16 cellular contexts compared by ENCODE assay signal in the genomic region with DNA sequence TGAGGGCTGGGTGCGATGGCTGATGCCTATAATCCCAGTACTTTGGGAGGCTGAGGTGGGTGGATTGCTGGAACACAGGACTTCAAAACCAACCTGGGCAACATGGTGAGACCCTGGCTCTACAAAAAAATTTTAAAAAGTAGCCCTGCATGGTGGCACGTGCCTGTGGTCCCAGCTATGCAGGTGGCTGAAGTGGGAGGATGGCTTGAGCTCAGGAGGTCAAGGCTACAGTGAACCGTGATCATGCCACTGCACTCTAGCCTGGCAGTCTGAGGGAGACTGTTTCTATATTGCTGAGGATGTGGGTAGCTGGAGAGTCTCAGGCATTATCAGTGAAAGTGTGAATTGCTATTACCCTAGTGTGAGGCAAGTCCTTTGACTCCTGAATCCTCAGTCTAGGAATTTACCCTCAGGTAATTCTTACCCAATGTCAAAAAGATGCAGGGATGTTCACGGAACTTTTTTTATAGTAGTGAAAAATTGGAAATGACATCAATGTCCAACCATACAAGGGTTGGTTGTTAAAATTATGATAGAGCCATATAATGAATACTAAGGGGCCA.
DNase-seq lines count a peak whose midpoint lies in the region; ATAC-seq and TF ChIP-seq lines count a peak whose summit lies in the region.
"Had no signal": no experiment of that assay in that cellular context is flagged by ENCODE, and none has a peak within 500 bp of the region (broad histone marks: within the 10 kb centered on the region; RNA-seq: fewer than 3 reads in every experiment).

No MANE protein-coding gene starts in this region.

- H3K79me2 ChIP-seq in mammary epithelial cell (ENCODE audit: insufficient read depth, low read length), result no peaks in the 10 kb centered on the region

- no TSS peak for BruUV-seq in mammary epithelial cell (replicated peaks; lab: Mats Ljungman, UMichigan)

- CTCF ChIA-PET in mammary epithelial cell (lab: Charles Lee; ENCODE audit: low non-redundant PET), result no interaction called here

- H3K4me3 ChIP-seq in mammary epithelial cell (replicated peaks in 1 of 3; ENCODE audit: insufficient read depth in 1 of 3, low read depth in 2 of 3, low read length in 3 of 3) (no peak overlapping the region), breast epithelium (no peak overlapping the region), epithelial cell of esophagus (ENCODE audit: low read length) (no peak overlapping the region), tibial nerve (no peak overlapping the region)
- no peak overlapping the region for H3K4me3 ChIP-seq in effector memory CD4-positive, alpha-beta T cell (ENCODE audit: insufficient read depth, low read depth, low read length, poor library complexity, severe bottlenecking)
- H3K4me3 ChIP-seq: HAP-1, PC-9, SK-N-MC had no signal

- H3K9me3 ChIP-seq in mammary epithelial cell (replicated peaks; ENCODE audit: insufficient read depth, low read length) (no peaks in the 10 kb centered on the region), breast epithelium (no peaks in the 10 kb centered on the region), tibial nerve (no peaks in the 10 kb centered on the region)
- no peaks in the 10 kb centered on the region for H3K9me3 ChIP-seq in effector memory CD4-positive, alpha-beta T cell (ENCODE audit: control insufficient read depth, low read length)
- H3K9me3 ChIP-seq: HAP-1 had no signal

- ATAC-seq in stimulated activated naive B cell treated with anti-CD40 and anti-IgM and Interleukin-4, amounts not matched to agents 10 μg/mL and 1 μg/mL and 100 μg/mL, for 72 hours (replicated peaks), result no peak

- TF ChIP-seq POLR2A in breast epithelium (IDR thresholded peaks at IDR 0.05) (no peak), tibial nerve (IDR thresholded peaks at IDR 0.05) (no peak)

- H3K27ac Mint-ChIP-seq in stimulated activated naive B cell treated with anti-CD40 and anti-IgM and Interleukin-4, amounts not matched to agents 10 μg/mL and 1 μg/mL and 100 μg/mL, for 72 hours, result peak overlapping the region; percentile 70

- no peaks in the 10 kb centered on the region for H3K27me3 Mint-ChIP-seq in stimulated activated naive B cell treated with anti-CD40 and anti-IgM and Interleukin-4, amounts not matched to agents 10 μg/mL and 1 μg/mL and 100 μg/mL, for 72 hours

- WGBS in mammary epithelial cell (ENCODE audit: low coverage, missing lambda C conversion rate), result 67% methylated on average over 4 of the region's 4 CpGs
- WGBS in tibial nerve, 2 donors, result 69 to 72% methylated on average over 4 of the region's 4 CpGs

- TF ChIP-seq EP300 in tibial nerve (IDR thresholded peaks at IDR 0.05), result no peak

- no peaks in the 10 kb centered on the region for H3K36me3 ChIP-seq in mammary epithelial cell (ENCODE audit: insufficient read depth, low read length)
- no peaks in the 10 kb centered on the region for H3K36me3 ChIP-seq in breast epithelium
- no peaks in the 10 kb centered on the region for H3K36me3 ChIP-seq in tibial nerve
- no peaks in the 10 kb centered on the region for H3K36me3 ChIP-seq in effector memory CD4-positive, alpha-beta T cell (ENCODE audit: control insufficient read depth, insufficient read depth, low read length)
- H3K36me3 ChIP-seq: HAP-1 had no signal

- H3K4me3 Mint-ChIP-seq in stimulated activated naive B cell treated with anti-CD40 and anti-IgM and Interleukin-4, amounts not matched to agents 10 μg/mL and 1 μg/mL and 100 μg/mL, for 72 hours, result no peak overlapping the region

- intact Hi-C loops in mammary epithelial cell (cut with micrococcal nuclease), result loop anchor here (10.0 kb wide), 1 partner anchor 285 kb away; the partner anchor contains the start of gene HNRNPR
- intact Hi-C loops in breast epithelium (cut with DNase I; ENCODE audit: low total_unique reads), result no loop called here

- no peak for TF ChIP-seq CTCF in mammary epithelial cell (conservative IDR thresholded peaks at IDR 0.05 in 1 of 2, IDR thresholded peaks at IDR 0.05 in 1 of 2; ENCODE audit: extremely low read depth in 1 of 2, insufficient read depth in 1 of 2, low read depth in 1 of 2, low read length in 2 of 2)
- no peak for TF ChIP-seq CTCF in breast epithelium (IDR thresholded peaks at IDR 0.05)
- TF ChIP-seq CTCF in epithelial cell of esophagus (IDR thresholded peaks at IDR 0.05; ENCODE audit: insufficient read depth, low read depth, low read length, missing control alignments), result no peak
- TF ChIP-seq CTCF in tibial nerve (IDR thresholded peaks at IDR 0.05), result no peak

- no peak overlapping the region for H3K27ac ChIP-seq in mammary epithelial cell (ENCODE audit: insufficient read depth, low read depth, low read length)
- no peak overlapping the region for H3K27ac ChIP-seq in breast epithelium
- H3K27ac ChIP-seq in tibial nerve, result no peak overlapping the region
- H3K27ac ChIP-seq in effector memory CD4-positive, alpha-beta T cell (ENCODE audit: insufficient read depth, low read length, poor library complexity, severe bottlenecking), result no peak overlapping the region
- H3K27ac ChIP-seq: PC-9, SK-N-MC had no signal

- peaks cover 3 to 5% of the 10 kb centered on the region in 2 donors for H3K36me3 Mint-ChIP-seq in stimulated activated naive B cell treated with anti-CD40 and anti-IgM and Interleukin-4, amounts not matched to agents 10 μg/mL and 1 μg/mL and 100 μg/mL, for 72 hours

- peak overlapping the region; percentile 7 for H2AFZ ChIP-seq in mammary epithelial cell (ENCODE audit: low read depth, low read length)
- H2AFZ ChIP-seq: PC-9 had no signal

- no peak overlapping the region for H3K9ac ChIP-seq in mammary epithelial cell (ENCODE audit: insufficient read depth, low read length)

- H3K4me2 ChIP-seq in mammary epithelial cell (ENCODE audit: insufficient read depth, low read depth, low read length), result no peak overlapping the region
- H3K4me2 ChIP-seq: PC-9 had no signal

- peaks cover 51 to 69% of the 10 kb centered on the region in 2 donors for H3K4me1 Mint-ChIP-seq in stimulated activated naive B cell treated with anti-CD40 and anti-IgM and Interleukin-4, amounts not matched to agents 10 μg/mL and 1 μg/mL and 100 μg/mL, for 72 hours

- in situ Hi-C loops in mammary epithelial cell (cut with MboI; ENCODE audit: low sequenced_read_pairs in 2 of 2), result no loop called here

- DNase-seq in mammary epithelial cell (no peak), breast epithelium (ENCODE audit: low spot score in 2 of 2) (no peak), NCI-H226 (peak; percentile 33), epithelial cell of esophagus (ENCODE audit: low read depth) (peak; percentile 75), tibial nerve (ENCODE audit: low spot score in 2 of 2) (no peak), GM19240 (ENCODE audit: insufficient read length, low spot score) (no peak)
- no peak for DNase-seq in stimulated activated naive B cell treated with anti-CD40 and anti-IgM and Interleukin-4, amounts not matched to agents 10 μg/mL and 1 μg/mL and 100 μg/mL, for 72 hours
- no peak for DNase-seq in effector memory CD4-positive, alpha-beta T cell
- DNase-seq: NCI-H1048; NCI-H2107; NCI-H345; NCI-H526 treated with DMSO at 0.1 percent for 48 hours; NK-92 treated with Interleukin-12 subunit alpha and Interleukin-12 subunit beta, amount 100 ng/mL, for 24 hours had no signal

- no peaks in the 10 kb centered on the region for H4K20me1 ChIP-seq in mammary epithelial cell (ENCODE audit: insufficient read depth, low read length)

- peaks cover 5 to 8% of the 10 kb centered on the region in 2 donors for H3K9me3 Mint-ChIP-seq in stimulated activated naive B cell treated with anti-CD40 and anti-IgM and Interleukin-4, amounts not matched to agents 10 μg/mL and 1 μg/mL and 100 μg/mL, for 72 hours

- H3K27me3 ChIP-seq in mammary epithelial cell (ENCODE audit: insufficient read depth, low read length) (no peaks in the 10 kb centered on the region), breast epithelium (no peaks in the 10 kb centered on the region), tibial nerve (no peaks in the 10 kb centered on the region)
- H3K27me3 ChIP-seq in effector memory CD4-positive, alpha-beta T cell (replicated peaks; ENCODE audit: control insufficient read depth, insufficient read depth, low read length, poor library complexity, severe bottlenecking), result no peaks in the 10 kb centered on the region

- dilution Hi-C loops in mammary epithelial cell (cut with HindIII; ENCODE audit: low sequenced_read_pairs), result no loop called here

- H3K4me1 ChIP-seq in mammary epithelial cell (ENCODE audit: insufficient read depth, low read length), result no peaks in the 10 kb centered on the region
- no peaks in the 10 kb centered on the region for H3K4me1 ChIP-seq in breast epithelium
- H3K4me1 ChIP-seq in tibial nerve, result peaks cover 0 to 6% (median 4%) of the 10 kb centered on the region in 4 donors
- H3K4me1 ChIP-seq in effector memory CD4-positive, alpha-beta T cell (ENCODE audit: control insufficient read depth, insufficient read depth, low read length, poor library complexity, severe bottlenecking), result peaks cover 22% of the 10 kb centered on the region

Comparison
In these comparisons a context has a peak if more than half of its experiments do, and no peak if none do; other contexts are left out.
1. DNase-seq: peak in NCI-H226 (single experiment) and epithelial cell of esophagus (single experiment); none in mammary epithelial cell (single experiment), breast epithelium (0 of 2), stimulated activated naive B cell treated with anti-CD40 and anti-IgM and Interleukin-4, amounts not matched to agents 10 μg/mL and 1 μg/mL and 100 μg/mL, for 72 hours (single experiment), tibial nerve (0 of 2), GM19240 (single experiment) and effector memory CD4-positive, alpha-beta T cell (0 of 3).